Comparison of ENCODE assay signal across 1 cellular context in the genomic region with DNA sequence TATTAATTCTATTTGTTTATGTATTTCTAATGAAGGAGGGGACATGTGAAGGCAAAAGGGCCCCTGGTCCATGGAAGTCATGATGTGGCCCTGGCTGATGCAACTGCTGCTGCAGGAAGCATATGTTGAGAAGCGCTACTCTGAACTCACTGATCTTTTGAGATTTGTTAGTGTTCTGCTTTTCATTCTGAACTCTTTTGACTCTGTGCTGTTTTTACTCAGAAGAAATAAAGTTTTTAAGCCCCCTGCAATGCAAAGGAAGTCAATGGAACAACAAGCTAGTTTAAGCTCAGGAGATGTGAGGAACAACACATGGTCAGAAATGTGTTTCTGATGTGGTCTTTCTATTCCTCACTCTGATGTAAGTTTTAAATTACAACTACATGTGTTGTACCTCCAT.
TF ChIP-seq lines count a peak whose summit lies in the region.

No MANE protein-coding gene starts in this region.

TF ChIP-seq in K562, 482 proteins besides CTCF, POLR2A, EP300 and RAD21 (continued from another document):
- TF ChIP-seq, protein P1, sequence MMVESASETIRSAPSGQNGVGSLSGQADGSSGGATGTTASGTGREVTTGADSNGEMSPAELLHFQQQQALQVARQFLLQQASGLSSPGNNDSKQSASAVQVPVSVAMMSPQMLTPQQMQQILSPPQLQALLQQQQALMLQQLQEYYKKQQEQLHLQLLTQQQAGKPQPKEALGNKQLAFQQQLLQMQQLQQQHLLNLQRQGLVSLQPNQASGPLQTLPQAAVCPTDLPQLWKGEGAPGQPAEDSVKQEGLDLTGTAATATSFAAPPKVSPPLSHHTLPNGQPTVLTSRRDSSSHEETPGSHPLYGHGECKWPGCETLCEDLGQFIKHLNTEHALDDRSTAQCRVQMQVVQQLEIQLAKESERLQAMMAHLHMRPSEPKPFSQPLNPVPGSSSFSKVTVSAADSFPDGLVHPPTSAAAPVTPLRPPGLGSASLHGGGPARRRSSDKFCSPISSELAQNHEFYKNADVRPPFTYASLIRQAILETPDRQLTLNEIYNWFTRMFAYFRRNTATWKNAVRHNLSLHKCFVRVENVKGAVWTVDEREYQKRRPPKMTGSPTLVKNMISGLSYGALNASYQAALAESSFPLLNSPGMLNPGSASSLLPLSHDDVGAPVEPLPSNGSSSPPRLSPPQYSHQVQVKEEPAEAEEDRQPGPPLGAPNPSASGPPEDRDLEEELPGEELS (CRISPR knock-in tag; IDR thresholded peaks at IDR 0.05; ENCODE audit: borderline replicate concordance), result no peak
- TF ChIP-seq CEBPG (CRISPR knock-in tag; IDR thresholded peaks at IDR 0.05) (peak; percentile 75), CEBPG (tag; conservative IDR thresholded peaks at IDR 0.05 in 1 of 2, IDR thresholded peaks at IDR 0.05 in 1 of 2) (peak; percentile 74 to 77)
- TF ChIP-seq, protein P2, sequence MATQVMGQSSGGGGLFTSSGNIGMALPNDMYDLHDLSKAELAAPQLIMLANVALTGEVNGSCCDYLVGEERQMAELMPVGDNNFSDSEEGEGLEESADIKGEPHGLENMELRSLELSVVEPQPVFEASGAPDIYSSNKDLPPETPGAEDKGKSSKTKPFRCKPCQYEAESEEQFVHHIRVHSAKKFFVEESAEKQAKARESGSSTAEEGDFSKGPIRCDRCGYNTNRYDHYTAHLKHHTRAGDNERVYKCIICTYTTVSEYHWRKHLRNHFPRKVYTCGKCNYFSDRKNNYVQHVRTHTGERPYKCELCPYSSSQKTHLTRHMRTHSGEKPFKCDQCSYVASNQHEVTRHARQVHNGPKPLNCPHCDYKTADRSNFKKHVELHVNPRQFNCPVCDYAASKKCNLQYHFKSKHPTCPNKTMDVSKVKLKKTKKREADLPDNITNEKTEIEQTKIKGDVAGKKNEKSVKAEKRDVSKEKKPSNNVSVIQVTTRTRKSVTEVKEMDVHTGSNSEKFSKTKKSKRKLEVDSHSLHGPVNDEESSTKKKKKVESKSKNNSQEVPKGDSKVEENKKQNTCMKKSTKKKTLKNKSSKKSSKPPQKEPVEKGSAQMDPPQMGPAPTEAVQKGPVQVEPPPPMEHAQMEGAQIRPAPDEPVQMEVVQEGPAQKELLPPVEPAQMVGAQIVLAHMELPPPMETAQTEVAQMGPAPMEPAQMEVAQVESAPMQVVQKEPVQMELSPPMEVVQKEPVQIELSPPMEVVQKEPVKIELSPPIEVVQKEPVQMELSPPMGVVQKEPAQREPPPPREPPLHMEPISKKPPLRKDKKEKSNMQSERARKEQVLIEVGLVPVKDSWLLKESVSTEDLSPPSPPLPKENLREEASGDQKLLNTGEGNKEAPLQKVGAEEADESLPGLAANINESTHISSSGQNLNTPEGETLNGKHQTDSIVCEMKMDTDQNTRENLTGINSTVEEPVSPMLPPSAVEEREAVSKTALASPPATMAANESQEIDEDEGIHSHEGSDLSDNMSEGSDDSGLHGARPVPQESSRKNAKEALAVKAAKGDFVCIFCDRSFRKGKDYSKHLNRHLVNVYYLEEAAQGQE (CRISPR knock-in tag; IDR thresholded peaks at IDR 0.05; ENCODE audit: low read depth), result no peak
